Comparison of ENCODE assay signal across 3 cellular contexts in genomic region chr7:108387686-108388085, GRCh38.
A peak's percentile ranks its signal among the peaks of the same experiment; 100 is the strongest.
DNase-seq lines count a peak whose midpoint lies in the region; ATAC-seq, FAIRE-seq and TF ChIP-seq lines count a peak whose summit lies in the region.
"Not testable (repeated sequence)": the region's sequence is repeated elsewhere in the genome, so short reads cannot be mapped to it uniquely, and the experiment has no call there.

No MANE protein-coding gene starts in this region.

- not testable (repeated sequence) for FAIRE-seq in K562 (lab: Jason Lieb, UNC)

- H3K4me1 ChIP-seq in HEK293 (ENCODE audit: control insufficient read depth, insufficient read depth, low read length); K562 (replicated peaks in 1 of 2; ENCODE audit: control insufficient read depth in 2 of 2, insufficient read depth in 2 of 2, low read length in 2 of 2): not testable (repeated sequence)

- H3K9me1 ChIP-seq in K562 (ENCODE audit: control insufficient read depth, insufficient read depth, low read length): not testable (repeated sequence)

- not testable (repeated sequence) for ATAC-seq in SK-N-SH treated with all-trans-retinoic acid at 6 μM for 48 hours, K562

- WGBS in K562 (ENCODE audit: insufficient coverage, low coverage, missing lambda C conversion rate): 10% methylated on average over 2 of the region's 2 CpGs

- H3K27ac ChIP-seq in HEK293 (ENCODE audit: extremely low read depth, low read depth, low read length); K562 (ENCODE audit: extremely low read depth, low read depth, low read length): not testable (repeated sequence)

- not testable (repeated sequence) for H3K79me2 ChIP-seq in K562 (ENCODE audit: control insufficient read depth, insufficient read depth, low read length)

- not testable (repeated sequence) for H3K9ac ChIP-seq in K562 (ENCODE audit: insufficient read depth in 1 of 2, low read depth in 2 of 2, low read length in 2 of 2)

- H2AFZ ChIP-seq in K562 (ENCODE audit: low read depth, low read length): not testable (repeated sequence)

- not testable (repeated sequence) for TF ChIP-seq POLR2A in K562 (conservative IDR thresholded peaks at IDR 0.05)

- DNase-seq in K562 (ENCODE audit: extremely low read depth in 1 of 4, low spot score in 3 of 4): not testable (repeated sequence)

- BruUV-seq in K562 (replicated peaks; lab: Mats Ljungman, UMichigan): not testable (repeated sequence)

- CTCF ChIA-PET in HEK293 (lab: Yijun Ruan, JAX); K562 (lab: Yijun Ruan, JAX; ENCODE audit: low intra/inter-chr PET ratio): not testable (repeated sequence)

- in situ Hi-C loops in K562 (cut with MboI): not testable (repeated sequence)

- H4K20me1 ChIP-seq in K562 (replicated peaks; ENCODE audit: control insufficient read depth, insufficient read depth, low read length): not testable (repeated sequence)

- not testable (repeated sequence) for H3K9me3 ChIP-seq in HEK293 (ENCODE audit: control insufficient read depth, insufficient read depth, low read depth, low read length); K562 (replicated peaks; ENCODE audit: control insufficient read depth, insufficient read depth, low read depth, low read length)

- POLR2A ChIA-PET in HEK293 (lab: Yijun Ruan, JAX): not testable (repeated sequence)
- POLR2A ChIA-PET in K562 (lab: Yijun Ruan, JAX): interaction anchor here (0.7 kb wide), 1 partner anchor 79 kb away, joined by 3 read pairs; no protein-coding TSS in a partner anchor

- TF ChIP-seq CTCF in HEK293 (tag by site-specific recombination; IDR thresholded peaks at IDR 0.05); K562 (IDR thresholded peaks at IDR 0.05 in 2 of 3, conservative IDR thresholded peaks at IDR 0.05 in 1 of 3; ENCODE audit: insufficient read depth in 2 of 3, low read depth in 1 of 3, low read length in 3 of 3): not testable (repeated sequence)

- not testable (repeated sequence) for TF ChIP-seq EP300 in K562 (IDR thresholded peaks at IDR 0.05; ENCODE audit: low read length)

- H3K4me2 ChIP-seq in K562 (ENCODE audit: insufficient read depth, low read length): not testable (repeated sequence)

- not testable (repeated sequence) for H3K4me3 ChIP-seq in HEK293 (ENCODE audit: low read depth, low read length); K562

- H3K36me3 ChIP-seq in HEK293 (ENCODE audit: control insufficient read depth in 2 of 2, insufficient read depth in 1 of 2, low read length in 2 of 2); K562 (ENCODE audit: control insufficient read depth, insufficient read depth, low read length): not testable (repeated sequence)

- intact Hi-C loops in K562 (cut with micrococcal nuclease): loop anchor here (10.0 kb wide), 1 partner anchor 107 kb away; no protein-coding TSS in a partner anchor

- TF ChIP-seq RAD21 in K562 (CRISPR knock-in tag; conservative IDR thresholded peaks at IDR 0.05 in 1 of 2, IDR thresholded peaks at IDR 0.05 in 1 of 2): not testable (repeated sequence)

- H3K27me3 ChIP-seq in K562 (ENCODE audit: control insufficient read depth in 2 of 2, insufficient read depth in 2 of 2, low read length in 2 of 2): not testable (repeated sequence)

TF ChIP-seq in HEK293, 187 proteins besides CTCF, POLR2A, EP300 and RAD21:
- TF ChIP-seq ZNF580 (tag by site-specific recombination; IDR thresholded peaks at IDR 0.05): peak; percentile 73; the same call in 1 of the 2 replicates
- TF ChIP-seq ZNF146 (tag by site-specific recombination; IDR thresholded peaks at IDR 0.05): peak; percentile 98
- TF ChIP-seq ZNF280D (tag by site-specific recombination; IDR thresholded peaks at IDR 0.05): 0 out of 2 replicates have a peak, but pooled peaks have one; percentile 39

TF ChIP-seq in SK-N-SH treated with all-trans-retinoic acid at 6 μM for 48 hours, 23 proteins besides CTCF, POLR2A, EP300 and RAD21:
- 0 out of 2 replicates have a peak, but pooled peaks have one; percentile 18 for TF ChIP-seq ZNF8 (CRISPR knock-in tag; IDR thresholded peaks at IDR 0.05)

TF ChIP-seq in K562, 482 proteins besides CTCF, POLR2A, EP300 and RAD21:
- TF ChIP-seq BCOR (IDR thresholded peaks at IDR 0.05) (peak; percentile 61; the same call in 1 of the 2 replicates), KDM1A (IDR thresholded peaks at IDR 0.05) (peak in 1 of 2 experiments; percentile 50; a peak in 1 of 4 replicates)
